In genomic region chr10:94546616-94547175, GRCh38 we compare ENCODE assay signal across 8 cellular contexts. TPM values are rescaled to one million over a fixed set of nuclear protein-coding genes. Genes with fewer than 3 reads are reported as not detected.
DNase-seq lines count a peak whose midpoint lies in the region; ATAC-seq, FAIRE-seq and TF ChIP-seq lines count a peak whose summit lies in the region.

No MANE protein-coding gene starts in this region.

- no peaks in the 10 kb centered on the region for H3K9me3 Mint-ChIP-seq in activated CD4-positive, alpha-beta T cell treated with anti-CD3 and anti-CD28 coated beads, Interleukin-2, amount 10 ng/mL, durations not matched to agents 24 days and 14 days

- WGBS in H1 (ENCODE audit: extremely low coverage in 1 of 2, insufficient coverage in 1 of 2, insufficient read length in 1 of 2, insufficient replicate concordance in 2 of 2, low coverage in 1 of 2, low lambda C conversion rate in 2 of 2, missing lambda C conversion rate in 1 of 2), 2 experiments: 20% methylated on average over 4 of the region's 4 CpGs; no CpG with 5 or more reads in 1 of the 2 experiments

- no peaks in the 10 kb centered on the region for H3K9me3 ChIP-seq in NT2/D1 (ENCODE audit: insufficient read depth, low read length)
- H3K9me3 ChIP-seq in H1 (ENCODE audit: insufficient read depth in 2 of 2, low read depth in 1 of 2, low read length in 1 of 2): no peaks in the 10 kb centered on the region
- H3K9me3 ChIP-seq in neuron (ENCODE audit: low read length): no peaks in the 10 kb centered on the region

- no peak for ATAC-seq in GM18858 (IDR thresholded peaks at IDR 0.05; ENCODE audit: unreplicated experiment)

- no peak overlapping the region for H2BK12ac ChIP-seq in H1 (ENCODE audit: low read depth, low read length)

- peak overlapping the region; percentile 65 for H4K5ac ChIP-seq in H1 (ENCODE audit: insufficient read length, low read depth, low read length)

- peaks cover 24% of the 10 kb centered on the region for H3K36me3 Mint-ChIP-seq in activated CD4-positive, alpha-beta T cell treated with anti-CD3 and anti-CD28 coated beads, Interleukin-2, amount 10 ng/mL, durations not matched to agents 24 days and 14 days (ENCODE audit: low read depth)

- no peak overlapping the region for H4K91ac ChIP-seq in H1 (replicated peaks; ENCODE audit: insufficient read length, low read length)

- H2AFZ ChIP-seq in H1 (ENCODE audit: low read length): no peak overlapping the region
- peak overlapping the region; percentile 73 for H2AFZ ChIP-seq in neuron (ENCODE audit: low read depth, low read length)

- peaks cover 12 to 61% of the 10 kb centered on the region in 2 experiments; a peak in 3 of 4 replicates for H3K79me2 ChIP-seq in H1 (ENCODE audit: control insufficient read depth in 1 of 2, insufficient read depth in 2 of 2, low read length in 2 of 2)

- peak overlapping the region; percentile 97 for H3K27ac Mint-ChIP-seq in activated CD4-positive, alpha-beta T cell treated with anti-CD3 and anti-CD28 coated beads, Interleukin-2, amount 10 ng/mL, durations not matched to agents 24 days and 14 days

- no peak for TF ChIP-seq CTCF in H1 (IDR thresholded peaks at IDR 0.05; ENCODE audit: control extremely low read depth in 1 of 3, insufficient read depth in 1 of 3, low read depth in 1 of 3, low read length in 3 of 3)
- TF ChIP-seq CTCF in GM13976 (IDR thresholded peaks at IDR 0.05; ENCODE audit: borderline replicate concordance, control extremely low read depth, extremely low read depth, insufficient read depth, missing control alignments): no peak

- no peak for TF ChIP-seq EP300 in H1 (IDR thresholded peaks at IDR 0.05; ENCODE audit: borderline replicate concordance in 1 of 2, low read depth in 2 of 2, low read length in 2 of 2)

- peak overlapping the region; percentile 78 for H3K4me2 ChIP-seq in H1 (ENCODE audit: insufficient read depth in 1 of 2, low read depth in 2 of 2, low read length in 2 of 2)

- in situ Hi-C loops in GM13976 (cut with MboI; ENCODE audit: low sequenced_read_pairs, unreplicated experiment): no loop called here

- H3K4me3 Mint-ChIP-seq in activated CD4-positive, alpha-beta T cell treated with anti-CD3 and anti-CD28 coated beads, Interleukin-2, amount 10 ng/mL, durations not matched to agents 24 days and 14 days: peak overlapping the region; percentile 98

- peaks cover 2 to 4% of the 10 kb centered on the region in 2 experiments for H4K20me1 ChIP-seq in H1 (replicated peaks in 1 of 2; ENCODE audit: control insufficient read depth in 1 of 2, insufficient read depth in 2 of 2, low read length in 2 of 2)

- no peak overlapping the region for H2BK120ac ChIP-seq in H1 (replicated peaks; ENCODE audit: low read depth, low read length)

- no peak overlapping the region for H3K14ac ChIP-seq in H1 (ENCODE audit: insufficient read length)

- no peak overlapping the region; the same call in 1 of the 2 replicates for H3K18ac ChIP-seq in H1 (ENCODE audit: extremely low read depth, low read length)

- H3K4ac ChIP-seq in H1 (replicated peaks; ENCODE audit: insufficient read length, low read depth, low read length): no peak overlapping the region

- H3K27me3 ChIP-seq in NT2/D1 (ENCODE audit: insufficient read depth, insufficient read length): no peaks in the 10 kb centered on the region
- no peaks in the 10 kb centered on the region for H3K27me3 ChIP-seq in H1 (replicated peaks in 1 of 4; ENCODE audit: control insufficient read depth in 3 of 4, extremely low read depth in 1 of 4, insufficient read depth in 3 of 4, low read length in 3 of 4)
- no peaks in the 10 kb centered on the region for H3K27me3 ChIP-seq in neuron (ENCODE audit: insufficient read depth, low read length)

- POLR2A ChIA-PET in H1 (lab: Charles Lee; ENCODE audit: partially characterized antibody): interaction anchor here (0.6 to 8.1 kb wide), 8 partner anchors 13 to 685 kb away, joined by 3 to 146 read pairs (median 4); no protein-coding TSS in a partner anchor

- no peak overlapping the region for H4K8ac ChIP-seq in H1 (ENCODE audit: extremely low read depth, insufficient read depth, low read length)

- intact Hi-C loops in activated CD4-positive, alpha-beta T cell treated with anti-CD3 and anti-CD28 coated beads, Interleukin-2, amount 10 ng/mL, durations not matched to agents 24 days and 14 days (cut with micrococcal nuclease): loop anchor here (1.0 to 10.0 kb wide), 5 partner anchors 46 to 842 kb away; partner anchors contain the start of genes FRA10AC1 and SLC35G1

- no peak overlapping the region for H3K23ac ChIP-seq in H1 (ENCODE audit: insufficient read length)

- CTCF ChIA-PET in H1 (lab: Charles Lee; ENCODE audit: partially characterized antibody): interaction anchor here (0.6 kb wide), 1 partner anchor 815 kb away, joined by 3 read pairs; no protein-coding TSS in a partner anchor

- peaks cover 22% of the 10 kb centered on the region for H3K36me3 ChIP-seq in NT2/D1 (ENCODE audit: insufficient read depth, insufficient read length, low read length)
- peaks cover 0 to 43% (median 3%) of the 10 kb centered on the region in 4 experiments; a peak in 4 of 8 replicates for H3K36me3 ChIP-seq in H1 (ENCODE audit: control insufficient read depth in 2 of 4, insufficient read depth in 4 of 4, low read length in 3 of 4)
- H3K36me3 ChIP-seq in neuron (ENCODE audit: insufficient read depth, low read length): peaks cover 16% of the 10 kb centered on the region

- H3K9ac ChIP-seq in NT2/D1 (ENCODE audit: insufficient read length, low read depth) (peak overlapping the region; percentile 99), H1 (replicated peaks in 1 of 4; ENCODE audit: extremely low read depth in 1 of 4, low read depth in 3 of 4, low read length in 3 of 4) (peak overlapping the region; percentile 55 to 99 (median 98))

- DNase-seq in activated CD4-positive, alpha-beta T cell treated with anti-CD3 and anti-CD28 coated beads, Interleukin-2, amount 10 ng/mL, durations not matched to agents 24 days and 14 days: peak; percentile 52
- no peak for DNase-seq in activated CD4-positive, alpha-beta T cell treated with anti-CD3 and anti-CD28 coated beads, Interleukin-2, amount 50 U/mL, for 1 hour
- DNase-seq in NT2/D1 (ENCODE audit: low read depth, low spot score) (no peak), H1 (ENCODE audit: low read depth in 1 of 2, low spot score in 2 of 2) (no peak), GM13976 (ENCODE audit: low spot score) (no peak), H54 (ENCODE audit: insufficient read length, low spot score) (no peak)

- no peak for FAIRE-seq in H1 (lab: Jason Lieb, UNC)
- FAIRE-seq in H54 (lab: Jason Lieb, UNC): no peak

- H3K4me3 ChIP-seq in NT2/D1 (ENCODE audit: insufficient read length, low read depth) (peak overlapping the region; percentile 99), H1 (ENCODE audit: extremely low read depth in 1 of 4, insufficient read depth in 2 of 4, low read depth in 3 of 4, low read length in 4 of 4) (peak overlapping the region; percentile 97 to 100 (median 98)), neuron (ENCODE audit: low read length) (peak overlapping the region; percentile 84)

- TF ChIP-seq RAD21 in H1 (IDR thresholded peaks at IDR 0.05 in 1 of 2, conservative IDR thresholded peaks at IDR 0.05 in 1 of 2; ENCODE audit: low read depth in 2 of 2, low read length in 2 of 2): no peak

- peaks cover 9% of the 10 kb centered on the region for H3K27me3 Mint-ChIP-seq in activated CD4-positive, alpha-beta T cell treated with anti-CD3 and anti-CD28 coated beads, Interleukin-2, amount 10 ng/mL, durations not matched to agents 24 days and 14 days

- no peak overlapping the region for H2AK5ac ChIP-seq in H1 (ENCODE audit: low read depth, low read length)

- H2BK15ac ChIP-seq in H1 (ENCODE audit: low read length): no peak overlapping the region

- H3K27ac ChIP-seq in H1 (ENCODE audit: low read depth, low read length): peak overlapping the region; percentile 95

- H3K4me1 ChIP-seq in NT2/D1 (ENCODE audit: insufficient read depth, insufficient read length): peaks cover 3% of the 10 kb centered on the region
- peaks cover 0 to 11% (median 4%) of the 10 kb centered on the region in 4 experiments; a peak in 5 of 7 replicates for H3K4me1 ChIP-seq in H1 (replicated peaks in 1 of 4; ENCODE audit: control insufficient read depth in 3 of 4, insufficient read depth in 4 of 4, low read length in 3 of 4)
- H3K4me1 ChIP-seq in neuron (ENCODE audit: insufficient read depth, low read length): peaks cover 18% of the 10 kb centered on the region

- H3K79me1 ChIP-seq in H1 (ENCODE audit: low read depth, low read length): no peaks in the 10 kb centered on the region

- no peak overlapping the region for H2BK5ac ChIP-seq in H1 (ENCODE audit: low read depth, low read length)

- peaks cover 24% of the 10 kb centered on the region for H3K4me1 Mint-ChIP-seq in activated CD4-positive, alpha-beta T cell treated with anti-CD3 and anti-CD28 coated beads, Interleukin-2, amount 10 ng/mL, durations not matched to agents 24 days and 14 days

- H2BK20ac ChIP-seq in H1 (ENCODE audit: low read length): no peak overlapping the region

- H3K56ac ChIP-seq in H1 (replicated peaks; ENCODE audit: insufficient read length, low read depth, low read length): no peak overlapping the region

- H3K23me2 ChIP-seq in H1 (ENCODE audit: low read depth, low read length): peaks cover 6% of the 10 kb centered on the region

- TF ChIP-seq POLR2A in H1 (IDR thresholded peaks at IDR 0.05; ENCODE audit: control extremely low read depth in 1 of 2, low read depth in 2 of 2, low read length in 2 of 2) (no peak; a peak in 1 of 3 replicates), H54 (IDR thresholded peaks at IDR 0.05; ENCODE audit: low read depth, low read length) (no peak)

TF ChIP-seq in H1, 55 proteins besides CTCF, POLR2A, EP300 and RAD21:
- peak; percentile 50 for TF ChIP-seq SAP30 (IDR thresholded peaks at IDR 0.05; ENCODE audit: insufficient read depth, insufficient replicate concordance, low read length)
- TF ChIP-seq EZH2 (IDR thresholded peaks at IDR 0.05; ENCODE audit: low read depth, low read length, severe bottlenecking): no peak
- TF ChIP-seq GTF2F1 (IDR thresholded peaks at IDR 0.05; ENCODE audit: borderline replicate concordance, low read depth, low read length): no peak

RNA-seq across cellular contexts. Expression of gene HELLS, which starts 1.1 kb away (rescaled TPM):
- 247 and 274 TPM in 2 replicates for total RNA-seq in activated CD4-positive, alpha-beta T cell treated with anti-CD3 and anti-CD28 coated beads, Interleukin-2, amount 10 ng/mL, durations not matched to agents 24 days and 14 days
- total RNA-seq in H1 (2021; fragmentation: NEBNext Ultra II Directional; extraction: Animal tissue kit (Norgen Biotek cat#: 25700)): 353 and 371 TPM in 2 replicates
- polyA plus RNA-seq in H1 (2011; rRNA removed): 112 and 147 TPM in 2 replicates
- polyA plus RNA-seq in H1 (2011; cell fraction: cytosol; rRNA removed): 161 TPM
- polyA plus RNA-seq in H1 (2011; cell fraction: nucleus; rRNA removed): 123 TPM
- 94.1 to 110 TPM (median 103 TPM) in 4 replicates for polyA plus RNA-seq in H1 (2012, experiment 1 of 2)
- polyA plus RNA-seq in H1 (2012, experiment 2 of 2): 8.7 TPM
- polyA plus RNA-seq in H1 (2013, experiment 1 of 2): 144 TPM
- 133 TPM for polyA plus RNA-seq in H1 (2013, experiment 2 of 2)
- polyA minus RNA-seq in H1 (2011; rRNA and poly(A)+ RNA removed): 164 and 201 TPM in 2 replicates
- 177 TPM for polyA minus RNA-seq in H1 (2011; cell fraction: cytosol; rRNA and poly(A)+ RNA removed)
- polyA minus RNA-seq in H1 (2011; cell fraction: nucleus; rRNA and poly(A)+ RNA removed): 281 TPM
